In the genomic region with DNA sequence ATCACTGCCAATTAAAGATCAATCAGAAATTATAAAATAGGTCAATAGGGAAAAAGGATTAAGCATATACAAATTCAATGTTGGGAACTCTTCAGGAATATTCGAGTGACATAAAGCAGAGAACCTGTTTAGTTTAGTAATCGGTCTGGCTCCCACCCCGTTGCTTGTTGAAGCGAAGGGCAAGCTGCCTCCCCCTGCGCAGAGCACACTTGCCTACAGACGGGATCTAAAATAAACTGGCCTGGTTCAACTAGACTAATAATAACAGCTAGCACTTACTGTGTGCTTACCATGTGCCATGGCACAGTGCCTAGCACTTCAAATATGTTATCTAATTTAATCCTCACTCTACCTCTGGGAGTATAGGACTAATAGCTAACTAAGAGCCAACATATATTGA, we compare ENCODE assay signal across 1 cellular context.
TF ChIP-seq lines count a peak whose summit lies in the region.

No MANE protein-coding gene starts in this region.

TF ChIP-seq in endothelial cell of umbilical vein, 7 proteins besides CTCF, POLR2A, EP300 and RAD21:
- TF ChIP-seq, protein P1, sequence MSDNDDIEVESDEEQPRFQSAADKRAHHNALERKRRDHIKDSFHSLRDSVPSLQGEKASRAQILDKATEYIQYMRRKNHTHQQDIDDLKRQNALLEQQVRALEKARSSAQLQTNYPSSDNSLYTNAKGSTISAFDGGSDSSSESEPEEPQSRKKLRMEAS (IDR thresholded peaks at IDR 0.05; ENCODE audit: insufficient read depth, insufficient read length) = no peak
